1 cellular context compared by ENCODE assay signal in genomic region chr1:162206749-162207635, GRCh38.
TF ChIP-seq lines count a peak whose summit lies in the region.

No MANE protein-coding gene starts in this region.

TF ChIP-seq in HEK293, 187 proteins besides CTCF, POLR2A, EP300 and RAD21 (continued from another document and continues in another):
- TF ChIP-seq ZBTB10 (tag by site-specific recombination; IDR thresholded peaks at IDR 0.05) (no peak), ZNF555 (tag by site-specific recombination; conservative IDR thresholded peaks at IDR 0.05) (no peak), ZNF629 (tag by site-specific recombination; IDR thresholded peaks at IDR 0.05) (no peak), ZNF488 (tag by site-specific recombination; IDR thresholded peaks at IDR 0.05) (no peak), ZNF585B (tag by site-specific recombination; IDR thresholded peaks at IDR 0.05) (no peak), YY2 (tag by site-specific recombination; IDR thresholded peaks at IDR 0.05) (no peak), ZSCAN4 (tag by site-specific recombination; IDR thresholded peaks at IDR 0.05) (no peak), ZNF292 (tag by site-specific recombination; IDR thresholded peaks at IDR 0.05; ENCODE audit: borderline replicate concordance, low read depth) (no peak), ZNF280D (tag by site-specific recombination; IDR thresholded peaks at IDR 0.05) (no peak), ZNF433 (tag by site-specific recombination; IDR thresholded peaks at IDR 0.05; ENCODE audit: low read depth) (no peak), ZNF558 (tag by site-specific recombination; IDR thresholded peaks at IDR 0.05) (no peak), HOXD13 (CRISPR knock-in tag; IDR thresholded peaks at IDR 0.05; ENCODE audit: borderline replicate concordance) (peak; percentile 71; the same call in 1 of the 2 replicates), KLF8 (tag by site-specific recombination; IDR thresholded peaks at IDR 0.05) (no peak), ZNF354C (tag by site-specific recombination; IDR thresholded peaks at IDR 0.05; ENCODE audit: borderline replicate concordance, low read depth) (no peak), ZNF837 (tag by site-specific recombination; IDR thresholded peaks at IDR 0.05) (no peak), ZNF514 (tag by site-specific recombination; IDR thresholded peaks at IDR 0.05) (no peak), ZNF596 (tag by site-specific recombination; IDR thresholded peaks at IDR 0.05) (no peak), ZNF404 (tag by site-specific recombination; IDR thresholded peaks at IDR 0.05) (no peak), ZNF174 (tag by site-specific recombination; IDR thresholded peaks at IDR 0.05) (no peak), ZNF423 (tag by site-specific recombination; IDR thresholded peaks at IDR 0.05) (no peak; the same call in 1 of the 2 replicates), OVOL3 (tag by site-specific recombination; IDR thresholded peaks at IDR 0.05) (no peak), ZBTB7A (tag by site-specific recombination; IDR thresholded peaks at IDR 0.05; ENCODE audit: low read depth) (no peak), MYNN (tag by site-specific recombination; IDR thresholded peaks at IDR 0.05; ENCODE audit: borderline replicate concordance) (no peak), ZNF707 (tag by site-specific recombination; IDR thresholded peaks at IDR 0.05) (no peak), ZNF654 (tag by site-specific recombination; IDR thresholded peaks at IDR 0.05; ENCODE audit: low read depth) (no peak), ZNF350 (tag by site-specific recombination; IDR thresholded peaks at IDR 0.05) (no peak), GLIS2 (tag by site-specific recombination; IDR thresholded peaks at IDR 0.05) (no peak), ZNF324 (tag by site-specific recombination; IDR thresholded peaks at IDR 0.05) (no peak), KLF1 (tag by site-specific recombination; IDR thresholded peaks at IDR 0.05) (no peak), ZBTB1 (tag by site-specific recombination; IDR thresholded peaks at IDR 0.05) (no peak), HIC1 (tag by site-specific recombination; IDR thresholded peaks at IDR 0.05) (no peak), GLIS1 (tag by site-specific recombination; IDR thresholded peaks at IDR 0.05) (no peak), ZNF510 (tag by site-specific recombination; IDR thresholded peaks at IDR 0.05; ENCODE audit: insufficient replicate concordance) (no peak), ZNF692 (tag by site-specific recombination; IDR thresholded peaks at IDR 0.05) (no peak), OSR2 (tag by site-specific recombination; IDR thresholded peaks at IDR 0.05) (peak; percentile 77), HOXC10 (CRISPR knock-in tag; IDR thresholded peaks at IDR 0.05) (no peak), ZNF394 (tag by site-specific recombination; IDR thresholded peaks at IDR 0.05; ENCODE audit: borderline replicate concordance) (no peak), SCRT1 (tag by site-specific recombination; IDR thresholded peaks at IDR 0.05; ENCODE audit: borderline replicate concordance) (no peak), ZBTB49 (tag by site-specific recombination; IDR thresholded peaks at IDR 0.05; ENCODE audit: low read depth) (no peak), ZNF777 (tag by site-specific recombination; IDR thresholded peaks at IDR 0.05; ENCODE audit: borderline replicate concordance) (no peak), ZNF501 (tag by site-specific recombination; IDR thresholded peaks at IDR 0.05) (no peak), ZNF266 (tag by site-specific recombination; IDR thresholded peaks at IDR 0.05; ENCODE audit: low read depth) (no peak), ZNF221 (tag by site-specific recombination; IDR thresholded peaks at IDR 0.05; ENCODE audit: borderline replicate concordance) (no peak), ZSCAN23 (tag by site-specific recombination; IDR thresholded peaks at IDR 0.05) (no peak), ZNF169 (tag by site-specific recombination; IDR thresholded peaks at IDR 0.05) (no peak), ZNF248 (tag by site-specific recombination; IDR thresholded peaks at IDR 0.05) (no peak), ZFHX2 (tag by site-specific recombination; conservative IDR thresholded peaks at IDR 0.05) (peak; percentile 95), ZSCAN30 (tag by site-specific recombination; IDR thresholded peaks at IDR 0.05) (peak; percentile 88), ZNF660 (tag by site-specific recombination; IDR thresholded peaks at IDR 0.05) (0 out of 2 replicates have a peak, but pooled peaks have one; percentile 38), ZNF175 (tag by site-specific recombination; IDR thresholded peaks at IDR 0.05) (no peak), ZBTB6 (tag by site-specific recombination; IDR thresholded peaks at IDR 0.05) (peak; percentile 63; the same call in 1 of the 2 replicates), SP7 (tag by site-specific recombination; IDR thresholded peaks at IDR 0.05) (peak; percentile 99), ZNF670 (tag by site-specific recombination; IDR thresholded peaks at IDR 0.05; ENCODE audit: low read depth) (no peak), ZBTB44 (tag by site-specific recombination; IDR thresholded peaks at IDR 0.05) (peak; percentile 76)
